ENCODE assay signal across 3 cellular contexts in the genomic region with DNA sequence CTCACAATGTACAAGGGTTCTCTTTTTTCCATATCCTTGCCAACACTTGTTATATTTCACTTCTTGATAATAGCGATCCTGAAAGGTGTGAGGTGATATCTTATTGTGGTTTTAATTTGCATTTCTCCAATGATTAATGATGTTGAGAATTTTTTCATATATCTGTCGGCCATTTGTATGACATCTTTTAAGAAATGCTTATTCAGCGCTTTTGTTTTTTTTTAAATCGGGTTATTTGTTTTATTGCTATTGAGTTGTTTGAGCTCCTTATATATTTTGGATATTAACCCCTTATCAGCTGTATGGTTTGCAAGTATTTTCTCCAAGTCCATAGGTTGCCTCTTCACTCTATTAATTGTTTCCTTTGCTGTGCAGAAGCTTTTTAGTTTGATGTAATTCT.
TF ChIP-seq lines count a peak whose summit lies in the region.

No MANE protein-coding gene starts in this region.

TF ChIP-seq in A549, 52 proteins besides CTCF, POLR2A, EP300 and RAD21:
- TF ChIP-seq MAFK (IDR thresholded peaks at IDR 0.05; ENCODE audit: partially characterized antibody) (peak; percentile 97), HOXA7 (CRISPR knock-in tag; IDR thresholded peaks at IDR 0.05) (no peak)

TF ChIP-seq in IMR-90, 13 proteins besides CTCF, POLR2A, EP300 and RAD21:
- TF ChIP-seq MXI1 (IDR thresholded peaks at IDR 0.05; ENCODE audit: borderline replicate concordance, low read depth, low read length), result no peak
- no peak for TF ChIP-seq SMC3 (IDR thresholded peaks at IDR 0.05; ENCODE audit: low read depth, low read length)
- TF ChIP-seq MAFK (IDR thresholded peaks at IDR 0.05; ENCODE audit: low read depth, low read length), result peak; percentile 99
- TF ChIP-seq RFX5 (IDR thresholded peaks at IDR 0.05; ENCODE audit: low read depth, low read length), result no peak

TF ChIP-seq in H1, 55 proteins besides CTCF, POLR2A, EP300 and RAD21:
- TF ChIP-seq RNF2 (IDR thresholded peaks at IDR 0.05; ENCODE audit: borderline replicate concordance, low read depth, low read length, missing control alignments, poor library complexity, severe bottlenecking), result no peak
- TF ChIP-seq FOSL1 (IDR thresholded peaks at IDR 0.05; ENCODE audit: insufficient read depth, low read depth, low read length), result no peak
- no peak for TF ChIP-seq SIN3A (conservative IDR thresholded peaks at IDR 0.05 in 1 of 2, IDR thresholded peaks at IDR 0.05 in 1 of 2; ENCODE audit: low read depth in 1 of 2, low read length in 2 of 2)
- TF ChIP-seq, protein P1, sequence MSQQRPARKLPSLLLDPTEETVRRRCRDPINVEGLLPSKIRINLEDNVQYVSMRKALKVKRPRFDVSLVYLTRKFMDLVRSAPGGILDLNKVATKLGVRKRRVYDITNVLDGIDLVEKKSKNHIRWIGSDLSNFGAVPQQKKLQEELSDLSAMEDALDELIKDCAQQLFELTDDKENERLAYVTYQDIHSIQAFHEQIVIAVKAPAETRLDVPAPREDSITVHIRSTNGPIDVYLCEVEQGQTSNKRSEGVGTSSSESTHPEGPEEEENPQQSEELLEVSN (IDR thresholded peaks at IDR 0.05), result no peak
- no peak for TF ChIP-seq KDM4A (IDR thresholded peaks at IDR 0.05; ENCODE audit: low read depth, low read length, severe bottlenecking)
- peak; percentile 96 for TF ChIP-seq MAFK (IDR thresholded peaks at IDR 0.05; ENCODE audit: low read depth, low read length)
- TF ChIP-seq RXRA (IDR thresholded peaks at IDR 0.05; ENCODE audit: insufficient read depth, low read depth, low read length), result no peak
